Comparison of ENCODE assay signal across 8 cellular contexts in genomic region chr16:70746708-70747424, GRCh38. TPM values are rescaled to one million over a fixed set of nuclear protein-coding genes. Genes with fewer than 3 reads are reported as not detected.
DNase-seq lines count a peak whose midpoint lies in the region; TF ChIP-seq lines count a peak whose summit lies in the region.

No MANE protein-coding gene starts in this region.

- DNase-seq in AG08395 (ENCODE audit: low spot score) (peak; percentile 82), HFF-Myc (ENCODE audit: extremely low read depth, low read depth) (peak; percentile 88), SKM-1 treated with dmso at 0.1 percent for 144 hours (lab: John Stamatoyannopoulos, UW; ENCODE audit: unreplicated experiment) (peak; percentile 56), osteocyte (ENCODE audit: extremely low spot score, unreplicated experiment) (no peak), iPS-NIHi7 (ENCODE audit: extremely low spot score) (no peak), NCI-H446 (lab: John Stamatoyannopoulos, UW) (no peak), amniotic stem cell (lab: John Stamatoyannopoulos, UW) (no peak)

- H3K9me3 ChIP-seq in esophagus (ENCODE audit: control insufficient read depth in 2 of 2, insufficient read depth in 1 of 2, low read depth in 1 of 2, low read length in 1 of 2): no peaks in the 10 kb centered on the region

- H3K4me3 Mint-ChIP-seq in osteocyte (ENCODE audit: unreplicated experiment): no peak overlapping the region

- no peaks in the 10 kb centered on the region for H3K9me3 Mint-ChIP-seq in osteocyte (ENCODE audit: unreplicated experiment)

- WGBS in esophagus, 2 donors: 43 to 47% methylated on average over 15 of the region's 15 CpGs

- peaks cover 21 to 52% of the 10 kb centered on the region in 2 donors for H3K4me1 ChIP-seq in esophagus (ENCODE audit: control insufficient read depth in 2 of 2, insufficient read depth in 2 of 2, low read length in 1 of 2)

- peaks cover 0 to 18% of the 10 kb centered on the region in 2 donors for H3K36me3 ChIP-seq in esophagus (ENCODE audit: control insufficient read depth in 2 of 2, insufficient read depth in 2 of 2, low read length in 1 of 2)

- no peaks in the 10 kb centered on the region for H3K27me3 Mint-ChIP-seq in osteocyte (ENCODE audit: unreplicated experiment)

- H3K4me3 ChIP-seq in HFF-Myc (replicated peaks; ENCODE audit: low read depth, low read length): no peak overlapping the region
- no peak overlapping the region for H3K4me3 ChIP-seq in esophagus (ENCODE audit: low read depth in 1 of 2, low read length in 2 of 2)

- H3K27ac Mint-ChIP-seq in osteocyte (ENCODE audit: unreplicated experiment): peak overlapping the region; percentile 88

- TF ChIP-seq CTCF in HFF-Myc (IDR thresholded peaks at IDR 0.05; ENCODE audit: low read depth, low read length, missing control alignments) (no peak), osteocyte (IDR thresholded peaks at IDR 0.05) (no peak)

- peaks cover 50% of the 10 kb centered on the region for H3K4me1 Mint-ChIP-seq in osteocyte (ENCODE audit: unreplicated experiment)

- peak overlapping the region; percentile 66 to 89 for H3K27ac ChIP-seq in esophagus (ENCODE audit: low read depth in 2 of 2, low read length in 1 of 2)

- peaks cover 15% of the 10 kb centered on the region for H3K36me3 Mint-ChIP-seq in osteocyte (ENCODE audit: unreplicated experiment)

- no peaks in the 10 kb centered on the region for H3K27me3 ChIP-seq in esophagus (ENCODE audit: control insufficient read depth in 1 of 2, insufficient read depth in 2 of 2, low read length in 2 of 2)

RNA-seq across cellular contexts. Expression of gene VAC14, which starts 54.1 kb away (rescaled TPM):
- polyA plus RNA-seq in esophagus: 10 to 100 TPM; 24.8 to 31.3 TPM
- 44.5 and 45.3 TPM in 2 replicates for total RNA-seq in osteocyte

Comparison
In these comparisons a context has a peak if more than half of its experiments do, and no peak if none do; other contexts are left out.
1. DNase-seq: peak in AG08395 (single experiment), HFF-Myc (single experiment) and SKM-1 treated with dmso at 0.1 percent for 144 hours (single experiment); none in osteocyte (single experiment), iPS-NIHi7 (single experiment), NCI-H446 (0 of 2) and amniotic stem cell (single experiment).